23 cellular contexts compared by ENCODE assay signal in genomic region chr10:43155221-43155620, GRCh38.
"Had no signal": no experiment of that assay in that cellular context is flagged by ENCODE, and none has a peak within 500 bp of the region (broad histone marks: within the 10 kb centered on the region; RNA-seq: fewer than 3 reads in every experiment).

No MANE protein-coding gene starts in this region.

- DNase-seq: activated CD4-positive, alpha-beta memory T cell treated with anti-CD3 and anti-CD28 coated beads for 36 hours; activated CD4-positive, alpha-beta T cell treated with anti-CD3 and anti-CD28 coated beads, Interleukin-2, amount 10 ng/mL, durations not matched to agents 7 days and 5 days; activated CD4-positive, CD25-positive, alpha-beta regulatory T cell; activated CD8-positive, alpha-beta memory T cell treated with anti-CD3 and anti-CD28 coated beads for 24 hours; activated effector memory CD4-positive, alpha-beta T cell treated with anti-CD3 and anti-CD28 coated beads, Interleukin-2, amount 50 U/mL, for 16 hours; activated naive CD4-positive, alpha-beta T cell treated with Interleukin-2 at 50 U/mL for 16 hours; activated naive CD8-positive, alpha-beta T cell treated with anti-CD3 and anti-CD28 coated beads, Interleukin-2, amount 10 ng/mL, durations not matched to agents 7 days and 5 days; activated T-cell treated with anti-CD3 and anti-CD28 coated beads, Interleukin-2, amount 50 U/mL, for 4 hours; aorta; central memory CD4-positive, alpha-beta T cell; Kasumi-1; NCI-H1048; NCI-H146; NCI-H187 treated with DMSO at 0.1 percent for 48 hours; NCI-H2081 treated with DMSO at 0.1 percent for 48 hours; NCI-H446; NCI-H524; PC-9; SHP77 treated with DMSO at 0.1 percent for 48 hours; T-cell had no signal

- H3K4me2 ChIP-seq: PC-9 had no signal

- H3K9me3 Mint-ChIP-seq: activated CD4-positive, alpha-beta memory T cell treated with anti-CD3 and anti-CD28 coated beads for 36 hours; activated naive CD8-positive, alpha-beta T cell treated with anti-CD3 and anti-CD28 coated beads, Interleukin-2, amount 10 ng/mL, durations not matched to agents 7 days and 5 days; activated T-cell treated with anti-CD3 and anti-CD28 coated beads, Interleukin-2, amount 50 U/mL, for 4 hours; T-cell had no signal

- H3K27ac ChIP-seq: PC-9, VCaP had no signal

- H3K4me3 ChIP-seq: K562, PC-9 had no signal

- ATAC-seq: activated T-cell treated with anti-CD3 and anti-CD28 coated beads, Interleukin-2, amount 50 U/mL, for 4 hours; K562; T-cell had no signal

- H2AFZ ChIP-seq: PC-9 had no signal

- H3K27ac Mint-ChIP-seq: activated CD4-positive, alpha-beta memory T cell treated with anti-CD3 and anti-CD28 coated beads for 36 hours; activated CD4-positive, alpha-beta T cell treated with anti-CD3 and anti-CD28 coated beads, Interleukin-2, amount 10 ng/mL, durations not matched to agents 7 days and 5 days; activated naive CD8-positive, alpha-beta T cell treated with anti-CD3 and anti-CD28 coated beads, Interleukin-2, amount 10 ng/mL, durations not matched to agents 7 days and 5 days; T-cell had no signal

- H3K27me3 Mint-ChIP-seq: activated CD4-positive, alpha-beta memory T cell treated with anti-CD3 and anti-CD28 coated beads for 36 hours; activated CD4-positive, alpha-beta T cell treated with anti-CD3 and anti-CD28 coated beads, Interleukin-2, amount 10 ng/mL, durations not matched to agents 7 days and 5 days; activated naive CD8-positive, alpha-beta T cell treated with anti-CD3 and anti-CD28 coated beads, Interleukin-2, amount 10 ng/mL, durations not matched to agents 7 days and 5 days; T-cell had no signal

- FAIRE-seq: bronchial epithelial cell, K562 had no signal

- H3K4me3 Mint-ChIP-seq: activated CD4-positive, alpha-beta memory T cell treated with anti-CD3 and anti-CD28 coated beads for 36 hours; activated CD4-positive, alpha-beta T cell treated with anti-CD3 and anti-CD28 coated beads, Interleukin-2, amount 10 ng/mL, durations not matched to agents 7 days and 5 days; activated naive CD8-positive, alpha-beta T cell treated with anti-CD3 and anti-CD28 coated beads, Interleukin-2, amount 10 ng/mL, durations not matched to agents 7 days and 5 days; activated T-cell treated with anti-CD3 and anti-CD28 coated beads, Interleukin-2, amount 50 U/mL, for 4 hours had no signal
